Comparison of ENCODE assay signal across 8 cellular contexts in genomic region chr16:75555213-75555706, GRCh38. TPM values are rescaled to one million over a fixed set of nuclear protein-coding genes. Genes with fewer than 3 reads are reported as not detected.
DNase-seq lines count a peak whose midpoint lies in the region; FAIRE-seq and TF ChIP-seq lines count a peak whose summit lies in the region.

No MANE protein-coding gene starts in this region.

- peak overlapping the region; percentile 6 to 67 (median 53); a peak in 6 of 7 replicates for H3K9ac ChIP-seq in H1 (replicated peaks in 1 of 4; ENCODE audit: extremely low read depth in 1 of 4, low read depth in 3 of 4, low read length in 3 of 4)

- peak; percentile 93 for FAIRE-seq in H1 (lab: Jason Lieb, UNC)

- H3K9me3 ChIP-seq in HAP-1 = no peaks in the 10 kb centered on the region
- no peaks in the 10 kb centered on the region for H3K9me3 ChIP-seq in H1 (ENCODE audit: insufficient read depth in 2 of 2, low read depth in 1 of 2, low read length in 1 of 2)
- no peaks in the 10 kb centered on the region for H3K9me3 ChIP-seq in stomach

- H3K23ac ChIP-seq in H1 (ENCODE audit: insufficient read length) = no peak overlapping the region

- H3K36me3 ChIP-seq in HAP-1 (replicated peaks) (no peaks in the 10 kb centered on the region), H1 (ENCODE audit: control insufficient read depth in 2 of 4, insufficient read depth in 4 of 4, low read length in 3 of 4) (no peaks in the 10 kb centered on the region), stomach (no peaks in the 10 kb centered on the region)

- peak overlapping the region; percentile 96 for H4K8ac ChIP-seq in H1 (ENCODE audit: extremely low read depth, insufficient read depth, low read length)

- H3K4me1 ChIP-seq in HAP-1 (peaks cover 27% of the 10 kb centered on the region), H1 (replicated peaks in 1 of 4; ENCODE audit: control insufficient read depth in 3 of 4, insufficient read depth in 4 of 4, low read length in 3 of 4) (peaks cover 0 to 4% (median 1%) of the 10 kb centered on the region in 4 experiments; a peak in 4 of 7 replicates), stomach (peaks cover 19 to 28% (median 20%) of the 10 kb centered on the region in 4 donors)

- POLR2A ChIA-PET in H1 (lab: Charles Lee; ENCODE audit: partially characterized antibody) = interaction anchor here (0.9 to 3.2 kb wide), 5 partner anchors 11 to 68 kb away, joined by 3 to 21 read pairs (median 6); partner anchors contain the start of genes ADAT1, CHST6 and GABARAPL2

- peak overlapping the region; percentile 54 for H3K4me3 ChIP-seq in HAP-1
- peak overlapping the region; percentile 57 to 96 (median 84) for H3K4me3 ChIP-seq in H1 (ENCODE audit: extremely low read depth in 1 of 4, insufficient read depth in 2 of 4, low read depth in 3 of 4, low read length in 4 of 4)
- H3K4me3 ChIP-seq in lower leg skin (ENCODE audit: low read depth, poor library complexity, severe bottlenecking) = peak overlapping the region; percentile 80
- H3K4me3 ChIP-seq in stomach = peak overlapping the region; percentile 68 to 91 (median 80)

- H2AK5ac ChIP-seq in H1 (ENCODE audit: low read depth, low read length) = no peak overlapping the region

- peak overlapping the region; percentile 4 for H3K56ac ChIP-seq in H1 (replicated peaks; ENCODE audit: insufficient read length, low read depth, low read length)

- TF ChIP-seq EP300 in H1 (IDR thresholded peaks at IDR 0.05; ENCODE audit: borderline replicate concordance in 1 of 2, low read depth in 2 of 2, low read length in 2 of 2) (no peak), stomach (IDR thresholded peaks at IDR 0.05) (no peak)

- no peak overlapping the region for H3K14ac ChIP-seq in H1 (ENCODE audit: insufficient read length)

- no peak overlapping the region for H3K27ac ChIP-seq in H1 (ENCODE audit: low read depth, low read length)
- H3K27ac ChIP-seq in stomach = peak overlapping the region; percentile 67 to 85 (median 83)

- H2BK15ac ChIP-seq in H1 (ENCODE audit: low read length) = 0 out of 2 replicates have a peak overlapping the region, but pooled peaks have one; percentile 16

- in situ Hi-C loops in HAP-1 (cut with MboI; ENCODE audit: low sequenced_read_pairs) = no loop called here

- H3K79me2 ChIP-seq in H1 (ENCODE audit: control insufficient read depth in 1 of 2, insufficient read depth in 2 of 2, low read length in 2 of 2) = no peaks in the 10 kb centered on the region

- H4K91ac ChIP-seq in H1 (replicated peaks; ENCODE audit: insufficient read length, low read length) = peak overlapping the region; percentile 1

- intact Hi-C loops in lower leg skin (cut with DNase I; ENCODE audit: low total_unique reads) (no loop called here), stomach (cut with DNase I; ENCODE audit: low total_unique reads) (no loop called here)

- no peak overlapping the region for H2BK20ac ChIP-seq in H1 (ENCODE audit: low read length)

- peak overlapping the region; percentile 79 to 98 for H3K4me2 ChIP-seq in H1 (ENCODE audit: insufficient read depth in 1 of 2, low read depth in 2 of 2, low read length in 2 of 2)

- CTCF ChIA-PET in H1 (lab: Charles Lee; ENCODE audit: partially characterized antibody) = interaction anchor here (0.8 to 12.7 kb wide), 5 partner anchors 12 to 84 kb away, joined by 3 to 158 read pairs (median 4); no protein-coding TSS in a partner anchor

- peak overlapping the region; percentile 73 for H2AFZ ChIP-seq in H1 (ENCODE audit: low read length)

- H3K79me1 ChIP-seq in H1 (ENCODE audit: low read depth, low read length) = no peaks in the 10 kb centered on the region

- H2BK5ac ChIP-seq in H1 (ENCODE audit: low read depth, low read length) = 0 out of 2 replicates have a peak overlapping the region, but pooled peaks have one; percentile 39

- H3K27me3 ChIP-seq in HAP-1 (ENCODE audit: low read depth) (no peaks in the 10 kb centered on the region), H1 (replicated peaks in 1 of 4; ENCODE audit: control insufficient read depth in 3 of 4, extremely low read depth in 1 of 4, insufficient read depth in 3 of 4, low read length in 3 of 4) (no peaks in the 10 kb centered on the region; a peak in 1 of 7 replicates), stomach (no peaks in the 10 kb centered on the region)

- H4K5ac ChIP-seq in H1 (ENCODE audit: insufficient read length, low read depth, low read length) = no peak overlapping the region

- peak overlapping the region; percentile 78 for H3K18ac ChIP-seq in H1 (ENCODE audit: extremely low read depth, low read length)

- H3K23me2 ChIP-seq in H1 (ENCODE audit: low read depth, low read length) = peaks cover 8% of the 10 kb centered on the region; the same call in 1 of the 2 replicates

- TF ChIP-seq RAD21 in H1 (IDR thresholded peaks at IDR 0.05 in 1 of 2, conservative IDR thresholded peaks at IDR 0.05 in 1 of 2; ENCODE audit: low read depth in 2 of 2, low read length in 2 of 2) = no peak

- TF ChIP-seq POLR2A in H1 (IDR thresholded peaks at IDR 0.05; ENCODE audit: control extremely low read depth in 1 of 2, low read depth in 2 of 2, low read length in 2 of 2) (peak in 1 of 2 experiments; percentile 80; a peak in 2 of 3 replicates), lower leg skin (IDR thresholded peaks at IDR 0.05) (no peak), stomach (IDR thresholded peaks at IDR 0.05) (no peak)

- WGBS in H1 (ENCODE audit: extremely low coverage in 1 of 2, insufficient coverage in 1 of 2, insufficient read length in 1 of 2, insufficient replicate concordance in 2 of 2, low coverage in 1 of 2, low lambda C conversion rate in 2 of 2, missing lambda C conversion rate in 1 of 2), 2 experiments = 1% methylated on average over 22 of the region's 26 CpGs; no CpG with 5 or more reads in 1 of the 2 experiments
- 1 to 4% methylated on average over 19 to 26 of the region's 26 CpGs for WGBS in lower leg skin, 2 donors
- WGBS in stomach, 5 donors = 2 to 4% (median 2%) methylated on average over 23 to 26 of the region's 26 CpGs

- H2BK120ac ChIP-seq in H1 (replicated peaks; ENCODE audit: low read depth, low read length) = no peak overlapping the region

- TF ChIP-seq CTCF in H1 (IDR thresholded peaks at IDR 0.05; ENCODE audit: control extremely low read depth in 1 of 3, insufficient read depth in 1 of 3, low read depth in 1 of 3, low read length in 3 of 3) = no peak
- no peak for TF ChIP-seq CTCF in lower leg skin (IDR thresholded peaks at IDR 0.05)
- TF ChIP-seq CTCF in stomach (IDR thresholded peaks at IDR 0.05) = no peak

- DNase-seq in SIG-M5 treated with dmso at 0.1 percent for 504 hours (lab: John Stamatoyannopoulos, UW; ENCODE audit: unreplicated experiment) (peak; percentile 57), SIG-M5 (lab: John Stamatoyannopoulos, UW) (no peak), HAP-1 (ENCODE audit: low spot score in 2 of 2) (peak; percentile 80 to 91), NAMALWA (ENCODE audit: low spot score) (peak; percentile 56), SW480 (ENCODE audit: low spot score) (peak; percentile 92), H1 (ENCODE audit: low read depth in 1 of 2, low spot score in 2 of 2) (peak; percentile 66 to 89), lower leg skin (ENCODE audit: low spot score in 2 of 2) (peak; percentile 59 to 88), stomach (peak; percentile 67)

- no peak overlapping the region for H3K4ac ChIP-seq in H1 (replicated peaks; ENCODE audit: insufficient read length, low read depth, low read length)

- H4K20me1 ChIP-seq in H1 (replicated peaks in 1 of 2; ENCODE audit: control insufficient read depth in 1 of 2, insufficient read depth in 2 of 2, low read length in 2 of 2) = no peaks in the 10 kb centered on the region

- no peak overlapping the region for H2BK12ac ChIP-seq in H1 (ENCODE audit: low read depth, low read length)

RNA-seq across cellular contexts. Expression of gene TMEM231, which starts 0.8 kb away (rescaled TPM):
- total RNA-seq in H1 (2021; fragmentation: NEBNext Ultra II Directional; extraction: Animal tissue kit (Norgen Biotek cat#: 25700)) = 8.0 and 8.3 TPM in 2 replicates
- 26.7 and 37.6 TPM in 2 replicates for polyA plus RNA-seq in H1 (2011; rRNA removed)
- 22.6 TPM for polyA plus RNA-seq in H1 (2011; cell fraction: cytosol; rRNA removed)
- 26.1 TPM for polyA plus RNA-seq in H1 (2011; cell fraction: nucleus; rRNA removed)
- polyA plus RNA-seq in H1 (2012, experiment 1 of 2) = 6.4 to 11.0 TPM (median 8.7 TPM) in 4 replicates
- 5.9 TPM for polyA plus RNA-seq in H1 (2012, experiment 2 of 2)
- polyA plus RNA-seq in H1 (2013, experiment 1 of 2) = 13.7 TPM
- 16.0 TPM for polyA plus RNA-seq in H1 (2013, experiment 2 of 2)
- polyA minus RNA-seq in H1 (2011; rRNA and poly(A)+ RNA removed) = 36.4 and 54.6 TPM in 2 replicates
- 17.5 TPM for polyA minus RNA-seq in H1 (2011; cell fraction: cytosol; rRNA and poly(A)+ RNA removed)
- 7.9 TPM for polyA minus RNA-seq in H1 (2011; cell fraction: nucleus; rRNA and poly(A)+ RNA removed)
- 10 to 100 TPM in 1 of 4 donors, 1 to 10 TPM in 3; 2.6 to 12.8 (median 6.7) TPM for total RNA-seq in lower leg skin
- 10 to 100 TPM in 2 of 5 donors, 1 to 10 TPM in 2, not detected in 1; 4.6 to 14.1 (median 11.2) TPM for total RNA-seq in stomach
- 1 to 10 TPM; 1.1 to 2.9 (median 1.5) TPM for polyA plus RNA-seq in stomach

RNA-seq across cellular contexts. Expression of gene GABARAPL2, which starts 10.9 kb away (rescaled TPM):
- total RNA-seq in H1 (2021; fragmentation: NEBNext Ultra II Directional; extraction: Animal tissue kit (Norgen Biotek cat#: 25700)) = 67.4 and 71.3 TPM in 2 replicates
- polyA plus RNA-seq in H1 (2011; rRNA removed) = 38.1 and 65.8 TPM in 2 replicates
- polyA plus RNA-seq in H1 (2011; cell fraction: cytosol; rRNA removed) = 66.6 TPM
- polyA plus RNA-seq in H1 (2011; cell fraction: nucleus; rRNA removed) = 19.5 TPM
- 57.4 to 82.7 TPM (median 59.2 TPM) in 4 replicates for polyA plus RNA-seq in H1 (2012, experiment 1 of 2)
- 44.6 TPM for polyA plus RNA-seq in H1 (2012, experiment 2 of 2)
- 51.4 TPM for polyA plus RNA-seq in H1 (2013, experiment 1 of 2)
- 53.9 TPM for polyA plus RNA-seq in H1 (2013, experiment 2 of 2)
- 18.3 and 22.8 TPM in 2 replicates for polyA minus RNA-seq in H1 (2011; rRNA and poly(A)+ RNA removed)
- 24.2 TPM for polyA minus RNA-seq in H1 (2011; cell fraction: cytosol; rRNA and poly(A)+ RNA removed)
- polyA minus RNA-seq in H1 (2011; cell fraction: nucleus; rRNA and poly(A)+ RNA removed) = 16.1 TPM
- total RNA-seq in lower leg skin = 100 to 1,000 TPM; 119 to 176 (median 149) TPM
- total RNA-seq in stomach = 100 to 1,000 TPM in 2 of 5 donors, 10 to 100 TPM in 3; 29.8 to 192 (median 81.4) TPM
- polyA plus RNA-seq in stomach = 100 to 1,000 TPM in 2 of 3 donors, 10 to 100 TPM in 1; 83.4 to 198 (median 171) TPM

RNA-seq across cellular contexts. Expression of gene CHST5, which starts 19.4 kb away (rescaled TPM):
- 0.13 and 0.15 TPM in 2 replicates for total RNA-seq in H1 (2021; fragmentation: NEBNext Ultra II Directional; extraction: Animal tissue kit (Norgen Biotek cat#: 25700))
- polyA plus RNA-seq in H1 (2011; rRNA removed) (0.13 and 0.23 TPM in 2 replicates), stomach (under 1 TPM in 1 of 3 donors, not detected in 2; 0.05 TPM)
- polyA plus RNA-seq in H1 (2011; cell fraction: cytosol; rRNA removed) = 0.08 TPM
- polyA plus RNA-seq in H1 (2011; cell fraction: nucleus; rRNA removed) = 0.66 TPM
- polyA plus RNA-seq in H1 (2012, experiment 1 of 2) = 0.23 to 0.52 TPM (median 0.40 TPM) in 3 of 4 replicates, not detected in the other
- polyA plus RNA-seq in H1 (2012, experiment 2 of 2) = not detected
- 0.06 TPM for polyA plus RNA-seq in H1 (2013, experiment 1 of 2)
- polyA plus RNA-seq in H1 (2013, experiment 2 of 2) = 0.13 TPM
- 0.32 and 0.41 TPM in 2 replicates for polyA minus RNA-seq in H1 (2011; rRNA and poly(A)+ RNA removed)
- not detected for polyA minus RNA-seq in H1 (2011; cell fraction: cytosol; rRNA and poly(A)+ RNA removed)
- polyA minus RNA-seq in H1 (2011; cell fraction: nucleus; rRNA and poly(A)+ RNA removed) = 0.40 TPM
- total RNA-seq in lower leg skin (under 1 TPM in 1 of 4 donors, not detected in 3; 0.83 TPM), stomach (10 to 100 TPM in 1 of 5 donors, 1 to 10 TPM in 3, not detected in 1; 1.1 to 23.2 (median 3.0) TPM)
